ENCODE assay signal across 27 cellular contexts in the genomic region with DNA sequence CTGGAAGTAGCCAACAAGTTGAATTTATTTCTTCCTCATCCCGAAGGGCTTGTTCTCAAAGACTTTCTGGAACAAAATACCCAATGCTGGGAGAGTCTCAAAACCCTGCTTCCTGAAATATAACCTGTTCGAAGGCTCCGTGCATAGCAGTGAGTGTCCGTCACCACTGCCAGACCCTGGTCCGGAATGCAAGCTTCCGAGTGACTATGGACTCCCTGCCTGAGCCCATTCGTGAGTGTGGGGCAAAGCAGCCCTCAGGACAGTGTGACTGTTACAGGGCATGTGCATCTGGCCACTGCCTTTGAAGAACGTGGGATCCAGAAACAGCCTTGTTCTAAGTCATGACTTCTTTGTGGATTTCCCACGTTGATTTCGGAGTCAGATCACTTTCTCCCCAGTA.
"Had no signal": no experiment of that assay in that cellular context is flagged by ENCODE, and none has a peak within 500 bp of the region (broad histone marks: within the 10 kb centered on the region; RNA-seq: fewer than 3 reads in every experiment).

No MANE protein-coding gene starts in this region.

- H3K27me3 ChIP-seq: ascending aorta, breast epithelium, colonic mucosa had no signal

- ATAC-seq: activated CD4-positive, alpha-beta T cell treated with anti-CD3 and anti-CD28 coated beads for 36 hours; activated CD8-positive, alpha-beta memory T cell treated with anti-CD3 and anti-CD28 coated beads, Interleukin-2, amount 10 ng/mL, durations not matched to agents 7 days and 5 days; activated CD8-positive, alpha-beta T cell treated with anti-CD3 and anti-CD28 coated beads, Interleukin-2, amount 10 ng/mL, durations not matched to agents 7 days and 5 days; activated naive CD4-positive, alpha-beta T cell treated with anti-CD3 and anti-CD28 coated beads, Interleukin-2, amount 50 U/mL, for 72 hours; gastroesophageal sphincter had no signal

- H3K4me3 ChIP-seq: ascending aorta, breast epithelium, cardiac muscle cell, colonic mucosa, esophagus squamous epithelium, gastroesophageal sphincter had no signal

- DNase-seq: activated CD4-positive, alpha-beta memory T cell treated with anti-CD3 and anti-CD28 coated beads for 36 hours; activated CD4-positive, alpha-beta T cell treated with anti-CD3 and anti-CD28 coated beads for 36 hours; activated CD4-positive, alpha-beta T cell treated with anti-CD3 and anti-CD28 coated beads, Interleukin-2, amount 10 ng/mL, durations not matched to agents 24 days and 14 days; activated CD4-positive, CD25-positive, alpha-beta regulatory T cell; activated CD4-positive, CD25-positive, alpha-beta regulatory T cell treated with anti-CD3 and anti-CD28 coated beads, Interleukin-2, amount 50 U/mL, for 72 hours; activated CD8-positive, alpha-beta memory T cell treated with anti-CD3 and anti-CD28 coated beads, Interleukin-2, amount 10 ng/mL, durations not matched to agents 7 days and 5 days; activated CD8-positive, alpha-beta memory T cell treated with anti-CD3 and anti-CD28 coated beads, Interleukin-2, amount 50 U/mL, for 4 hours; activated CD8-positive, alpha-beta T cell treated with anti-CD3 and anti-CD28 coated beads, Interleukin-2, amount 10 ng/mL, durations not matched to agents 7 days and 5 days; activated gamma-delta T cell; activated naive CD4-positive, alpha-beta T cell; activated naive CD4-positive, alpha-beta T cell treated with anti-CD3 and anti-CD28 coated beads, Interleukin-2, amount 10 ng/mL, durations not matched to agents 7 days and 5 days; activated naive CD8-positive, alpha-beta T cell treated with anti-CD3 and anti-CD28 coated beads, Interleukin-2, amount 10 ng/mL, durations not matched to agents 7 days and 5 days; activated T-cell treated with anti-CD3 and anti-CD28 coated beads, Interleukin-2, amount 50 U/mL, for 1 hour; activated T-cell treated with anti-CD3 and anti-CD28 coated beads, Interleukin-2, amount 50 U/mL, for 48 hours; central memory CD4-positive, alpha-beta T cell; cerebellar nuclear complex; colonic mucosa; effector CD8-positive, alpha-beta T cell; esophagus squamous epithelium; foreskin melanocyte; T-helper 2 cell had no signal

- H3K36me3 ChIP-seq: ascending aorta, breast epithelium, cardiac muscle cell, colonic mucosa, esophagus squamous epithelium, gastroesophageal sphincter had no signal

- H3K4me1 ChIP-seq: breast epithelium, colonic mucosa had no signal

- H3K27ac ChIP-seq: ascending aorta, breast epithelium, cardiac muscle cell, colonic mucosa, epithelial cell of prostate, esophagus squamous epithelium, gastroesophageal sphincter had no signal

- H3K9me3 ChIP-seq: ascending aorta, breast epithelium, colonic mucosa, esophagus squamous epithelium, gastroesophageal sphincter had no signal
